8 cellular contexts compared by ENCODE assay signal in the genomic region with DNA sequence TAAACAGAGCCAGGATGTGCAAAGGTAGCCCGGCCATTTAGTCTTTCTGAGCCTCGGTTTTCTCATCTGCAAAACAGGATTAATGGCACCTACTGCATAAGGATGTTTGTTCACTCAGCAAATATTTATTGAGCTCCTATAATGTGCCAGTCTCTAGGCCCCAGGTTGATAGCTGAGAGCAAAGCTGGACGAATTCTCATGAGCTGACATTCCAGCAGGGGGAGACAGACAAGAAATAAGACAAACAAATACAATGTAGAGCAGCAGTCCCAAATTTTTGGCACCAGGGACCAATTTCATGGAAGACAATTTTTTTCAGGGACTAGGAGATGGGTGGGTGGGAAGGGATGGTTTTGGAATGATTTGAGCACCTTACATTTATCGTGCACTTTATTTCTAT.
DNase-seq lines count a peak whose midpoint lies in the region; ATAC-seq and TF ChIP-seq lines count a peak whose summit lies in the region.
"Had no signal": no experiment of that assay in that cellular context is flagged by ENCODE, and none has a peak within 500 bp of the region (broad histone marks: within the 10 kb centered on the region; RNA-seq: fewer than 3 reads in every experiment).

No MANE protein-coding gene starts in this region.

- no peaks in the 10 kb centered on the region for H3K79me1 ChIP-seq in IMR-90 (ENCODE audit: low read depth in 1 of 2, low read length in 2 of 2)

- no peak overlapping the region for H2AFZ ChIP-seq in IMR-90 (replicated peaks; ENCODE audit: low read length, poor library complexity)

- no peak overlapping the region for H3K27ac ChIP-seq in IMR-90 (ENCODE audit: insufficient read depth, low read length)
- H3K27ac ChIP-seq in ascending aorta: no peak overlapping the region

- ATAC-seq in IMR-90 (ENCODE audit: low read depth) (peak; percentile 48; the same call in 1 of the 2 replicates), GM19395 (IDR thresholded peaks at IDR 0.05; ENCODE audit: unreplicated experiment) (no peak)
- ATAC-seq: right cardiac atrium had no signal

- no peak for TF ChIP-seq POLR2A in IMR-90 (IDR thresholded peaks at IDR 0.05; ENCODE audit: low read depth, low read length)

- DNase-seq in GM03348 (ENCODE audit: low spot score): peak; percentile 37
- peak; percentile 12 for DNase-seq in IMR-90
- DNase-seq in astrocyte of the spinal cord (ENCODE audit: low read depth, low spot score): no peak
- DNase-seq in mucosa of gallbladder (ENCODE audit: low spot score): peak; percentile 11
- no peak for DNase-seq in ascending aorta (ENCODE audit: low spot score in 2 of 2)
- no peak for DNase-seq in middle frontal gyrus (ENCODE audit: extremely low spot score, low spot score)
- DNase-seq: right cardiac atrium had no signal

- H3K18ac ChIP-seq in IMR-90 (ENCODE audit: low read depth, low read length): no peak overlapping the region

- no peak overlapping the region for H3K4me3 ChIP-seq in IMR-90 (ENCODE audit: insufficient read depth, low read depth, low read length)
- no peak overlapping the region for H3K4me3 ChIP-seq in astrocyte of the spinal cord (ENCODE audit: low read depth, low read length)
- H3K4me3 ChIP-seq in ascending aorta: no peak overlapping the region

- no peaks in the 10 kb centered on the region for H4K20me1 ChIP-seq in IMR-90 (ENCODE audit: insufficient read depth, low read length)

- no TSS peak for BruUV-seq in IMR-90 (replicated peaks; lab: Mats Ljungman, UMichigan)

- no peak overlapping the region for H3K23ac ChIP-seq in IMR-90 (ENCODE audit: low read depth, low read length)

- no peak overlapping the region for H3K9ac ChIP-seq in IMR-90 (ENCODE audit: low read depth, low read length)

- TF ChIP-seq RAD21 in IMR-90 (IDR thresholded peaks at IDR 0.05; ENCODE audit: low read length): no peak

- dilution Hi-C loops in IMR-90 (cut with HindIII; ENCODE audit: low sequenced_read_pairs, unreplicated experiment): no loop called here

- in situ Hi-C loops in IMR-90 (cut with MboI; ENCODE audit: low sequenced_read_pairs) (no loop called here), astrocyte of the spinal cord (cut with HindIII; ENCODE audit: low sequenced_read_pairs) (no loop called here)

- H2BK20ac ChIP-seq in IMR-90 (ENCODE audit: low read depth, low read length): no peak overlapping the region

- H3K56ac ChIP-seq in IMR-90 (ENCODE audit: extremely low read depth, insufficient read depth, low read length): no peak overlapping the region

- no peak overlapping the region for H4K5ac ChIP-seq in IMR-90 (ENCODE audit: low read depth, low read length)

- H2BK15ac ChIP-seq in IMR-90 (ENCODE audit: low read depth, low read length): no peak overlapping the region

- H3K9me3 ChIP-seq in IMR-90 (ENCODE audit: control insufficient read depth, insufficient read depth, low read length) (no peaks in the 10 kb centered on the region), ascending aorta (no peaks in the 10 kb centered on the region)

- H3K4me1 ChIP-seq in IMR-90 (ENCODE audit: control insufficient read depth, insufficient read depth, low read length): no peaks in the 10 kb centered on the region
- no peaks in the 10 kb centered on the region for H3K4me1 ChIP-seq in ascending aorta

- H3K27me3 ChIP-seq in IMR-90 (ENCODE audit: control insufficient read depth, insufficient read depth, low read length) (peaks cover 1% of the 10 kb centered on the region; the same call in 1 of the 2 replicates), ascending aorta (peaks cover 7% of the 10 kb centered on the region)

- H2AK9ac ChIP-seq in IMR-90 (replicated peaks; ENCODE audit: low read depth, low read length, poor library complexity): no peak overlapping the region

- H3K36me3 ChIP-seq in IMR-90 (ENCODE audit: control insufficient read depth, insufficient read depth, low read length): no peaks in the 10 kb centered on the region
- H3K36me3 ChIP-seq in ascending aorta: no peaks in the 10 kb centered on the region

- H4K8ac ChIP-seq in IMR-90 (ENCODE audit: low read depth in 2 of 2, low read length in 2 of 2): no peak overlapping the region

- no peak overlapping the region for H3K4me2 ChIP-seq in IMR-90 (ENCODE audit: low read depth, low read length)

- intact Hi-C loops in IMR-90 (cut with micrococcal nuclease) (no loop called here), ascending aorta (cut with DNase I) (no loop called here)

- CTCF ChIA-PET in IMR-90 (lab: Yijun Ruan, JAX): no interaction called here

- no CpG with 5 or more reads among the region's 4 CpGs for WGBS in IMR-90 (ENCODE audit: extremely low coverage in 2 of 2, insufficient read length in 1 of 2), 2 experiments

- H3K14ac ChIP-seq in IMR-90 (replicated peaks; ENCODE audit: low read depth, low read length): no peak overlapping the region

- no peak overlapping the region for H3K4ac ChIP-seq in IMR-90 (ENCODE audit: low read depth, low read length)

- no peak overlapping the region for H4K91ac ChIP-seq in IMR-90 (ENCODE audit: insufficient read depth, low read depth, low read length)

- POLR2A ChIA-PET in IMR-90 (lab: Charles Lee; ENCODE audit: unreplicated experiment): no interaction called here

- H2BK5ac ChIP-seq in IMR-90 (ENCODE audit: low read depth, low read length, poor library complexity, severe bottlenecking): no peak overlapping the region

- no peaks in the 10 kb centered on the region for H3K9me1 ChIP-seq in IMR-90 (ENCODE audit: insufficient read depth, low read length)

- no peak overlapping the region for H2AK5ac ChIP-seq in IMR-90 (ENCODE audit: low read depth, low read length)

- no peak overlapping the region for H2BK120ac ChIP-seq in IMR-90 (ENCODE audit: low read depth, low read length)

- TF ChIP-seq CTCF in IMR-90 (conservative IDR thresholded peaks at IDR 0.05; ENCODE audit: low read depth, low read length): peak; percentile 21; the same call in 1 of the 2 replicates
- peak; percentile 41 for TF ChIP-seq CTCF in astrocyte of the spinal cord (IDR thresholded peaks at IDR 0.05; ENCODE audit: low read depth, low read length)
- no peak for TF ChIP-seq CTCF in ascending aorta (IDR thresholded peaks at IDR 0.05)

TF ChIP-seq in IMR-90, 13 proteins besides CTCF, POLR2A, EP300 and RAD21:
- no peak for TF ChIP-seq CHD1 (IDR thresholded peaks at IDR 0.05; ENCODE audit: low read depth, low read length)

Comparison
In these comparisons a context has a peak if more than half of its experiments do, and no peak if none do; other contexts are left out.
1. DNase-seq: peak in GM03348 (single experiment), IMR-90 (single experiment) and mucosa of gallbladder (single experiment); none in astrocyte of the spinal cord (single experiment), ascending aorta (0 of 2) and middle frontal gyrus (single experiment).
2. CTCF ChIP-seq: peak in IMR-90 (single experiment) and astrocyte of the spinal cord (single experiment); none in ascending aorta (0 of 3).